11 cellular contexts compared by ENCODE assay signal in the genomic region with DNA sequence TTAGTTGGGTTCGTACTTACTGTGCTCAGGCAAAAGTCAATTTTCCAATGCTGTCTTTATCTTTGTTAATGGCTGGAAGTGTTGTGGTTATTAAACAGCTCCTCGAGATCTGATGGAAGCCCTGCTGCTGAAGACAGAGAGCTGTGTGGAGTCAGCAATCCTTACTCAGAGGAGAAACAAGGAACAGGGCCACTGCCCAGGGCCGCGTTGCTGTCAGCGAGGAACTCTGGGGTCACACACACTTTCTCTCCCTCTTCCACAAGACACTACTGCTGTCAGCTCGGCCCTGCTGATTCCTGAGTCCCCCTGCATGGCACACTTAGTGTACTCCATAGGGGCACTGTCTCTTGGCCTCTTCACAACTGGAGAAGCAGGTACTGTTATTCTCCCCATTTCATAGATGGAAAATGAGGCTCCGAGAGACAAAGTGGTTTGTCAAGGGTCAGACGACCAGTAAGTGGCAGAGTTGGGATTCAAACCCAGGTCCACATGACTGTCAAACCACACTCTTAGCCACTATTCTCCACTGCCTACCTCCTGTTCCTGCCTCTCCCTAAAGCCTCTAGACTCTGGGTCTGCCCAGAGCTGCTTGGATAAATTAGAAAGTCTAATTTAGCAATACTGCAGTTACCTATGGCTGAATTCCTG. TPM values are rescaled to one million over a fixed set of nuclear protein-coding genes. Genes with fewer than 3 reads are reported as not detected.
DNase-seq lines count a peak whose midpoint lies in the region; ATAC-seq and TF ChIP-seq lines count a peak whose summit lies in the region.
"Had no signal": no experiment of that assay in that cellular context is flagged by ENCODE, and none has a peak within 500 bp of the region (broad histone marks: within the 10 kb centered on the region; RNA-seq: fewer than 3 reads in every experiment).

No MANE protein-coding gene starts in this region.

- no peaks in the 10 kb centered on the region for H3K36me3 Mint-ChIP-seq in stimulated activated naive CD8-positive, alpha-beta T cell treated with anti-CD3 and anti-CD28 coated beads, Interleukin-15, Interleukin-2, amounts not matched to agents 100 ng/mL and 50 ng/mL, for 24 hours (ENCODE audit: low read depth)

- H3K9me2 ChIP-seq in OCI-LY7 (ENCODE audit: insufficient read depth, low read length) (no peaks in the 10 kb centered on the region), hepatocyte (replicated peaks; ENCODE audit: insufficient read depth) (no peaks in the 10 kb centered on the region)

- TF ChIP-seq CTCF in OCI-LY7 (conservative IDR thresholded peaks at IDR 0.05; ENCODE audit: low read length) = no peak
- TF ChIP-seq CTCF in hepatocyte (IDR thresholded peaks at IDR 0.05; ENCODE audit: poor library complexity) = no peak
- no peak for TF ChIP-seq CTCF in smooth muscle cell (IDR thresholded peaks at IDR 0.05; ENCODE audit: borderline replicate concordance, insufficient read depth, poor library complexity, severe bottlenecking)

- H3F3A ChIP-seq in smooth muscle cell (ENCODE audit: low read depth) = peaks cover 3% of the 10 kb centered on the region

- H2AFZ ChIP-seq in OCI-LY7 (ENCODE audit: low read length) (no peak overlapping the region), hepatocyte (no peak overlapping the region), smooth muscle cell (ENCODE audit: low read depth) (no peak overlapping the region)

- peaks cover 62% of the 10 kb centered on the region for H3K4me1 Mint-ChIP-seq in stimulated activated naive CD8-positive, alpha-beta T cell treated with anti-CD3 and anti-CD28 coated beads, Interleukin-15, Interleukin-2, amounts not matched to agents 100 ng/mL and 50 ng/mL, for 24 hours (ENCODE audit: low read depth)

- H3K79me2 ChIP-seq in OCI-LY7 (ENCODE audit: insufficient read depth, low read depth, low read length) = no peaks in the 10 kb centered on the region; the same call in 1 of the 2 replicates
- no peaks in the 10 kb centered on the region for H3K79me2 ChIP-seq in hepatocyte
- H3K79me2 ChIP-seq in smooth muscle cell (ENCODE audit: low read depth) = no peaks in the 10 kb centered on the region

- H3K4me2 ChIP-seq in OCI-LY7 (ENCODE audit: low read length) (peak overlapping the region; percentile 87), hepatocyte (no peak overlapping the region), smooth muscle cell (no peak overlapping the region)

- H3K4me3 ChIP-seq in OCI-LY7 (ENCODE audit: low read depth, low read length, poor library complexity, severe bottlenecking) (peak overlapping the region; percentile 63), hepatocyte (no peak overlapping the region), smooth muscle cell (no peak overlapping the region)

- H3K36me3 ChIP-seq in OCI-LY7 (ENCODE audit: insufficient read depth, low read length) = no peaks in the 10 kb centered on the region
- H3K36me3 ChIP-seq in hepatocyte (replicated peaks; ENCODE audit: insufficient read depth, low read depth) = no peaks in the 10 kb centered on the region
- H3K36me3 ChIP-seq in smooth muscle cell (ENCODE audit: low read depth) = no peaks in the 10 kb centered on the region

- POLR2A ChIA-PET in OCI-LY7 (lab: Charles Lee) = interaction anchor here (0.6 to 6.8 kb wide), 14 partner anchors 10 to 479 kb away, joined by 3 to 121 read pairs (median 6); a partner anchor contains a TSS

- no peak overlapping the region for H3K9ac ChIP-seq in smooth muscle cell (ENCODE audit: low read depth)

- H3K27me3 ChIP-seq in hepatocyte = no peaks in the 10 kb centered on the region
- no peaks in the 10 kb centered on the region for H3K27me3 ChIP-seq in smooth muscle cell (ENCODE audit: low read depth)

- intact Hi-C loops in OCI-LY7 (cut with micrococcal nuclease; ENCODE audit: unreplicated experiment) = loop anchor here (1.0 to 2.0 kb wide), 2 partner anchors 22 to 30 kb away; no protein-coding TSS in a partner anchor

- peak overlapping the region; percentile 30 for H3K4me3 Mint-ChIP-seq in stimulated activated naive CD8-positive, alpha-beta T cell treated with anti-CD3 and anti-CD28 coated beads, Interleukin-15, Interleukin-2, amounts not matched to agents 100 ng/mL and 50 ng/mL, for 24 hours
- H3K4me3 Mint-ChIP-seq: mesothelial cell of epicardium had no signal

- no peaks in the 10 kb centered on the region for H3K27me3 Mint-ChIP-seq in stimulated activated naive CD8-positive, alpha-beta T cell treated with anti-CD3 and anti-CD28 coated beads, Interleukin-15, Interleukin-2, amounts not matched to agents 100 ng/mL and 50 ng/mL, for 24 hours

- 72% methylated on average over 8 of the region's 8 CpGs for WGBS in hepatocyte (ENCODE audit: low lambda C conversion rate, missing lambda C conversion rate)
- WGBS in smooth muscle cell (ENCODE audit: low lambda C conversion rate) = 64% methylated on average over 8 of the region's 8 CpGs

- CTCF ChIA-PET in OCI-LY7 (lab: Charles Lee; ENCODE audit: unreplicated experiment) = interaction anchor here (0.6 to 5.6 kb wide), 5 partner anchors 13 to 76 kb away, joined by 3 to 39 read pairs (median 3); no protein-coding TSS in a partner anchor

- ATAC-seq in stimulated activated naive CD8-positive, alpha-beta T cell treated with anti-CD3 and anti-CD28 coated beads, Interleukin-15, Interleukin-2, amounts not matched to agents 100 U/mL and 50 U/mL, for 24 hours = no peak
- no peak for ATAC-seq in HG03159 (IDR thresholded peaks at IDR 0.05; ENCODE audit: unreplicated experiment)

- H3K9me3 ChIP-seq in OCI-LY7 (ENCODE audit: low read length) (no peaks in the 10 kb centered on the region), hepatocyte (ENCODE audit: low read depth) (no peaks in the 10 kb centered on the region), smooth muscle cell (replicated peaks; ENCODE audit: low read depth) (no peaks in the 10 kb centered on the region)

- H3K9me3 Mint-ChIP-seq in stimulated activated naive CD8-positive, alpha-beta T cell treated with anti-CD3 and anti-CD28 coated beads, Interleukin-15, Interleukin-2, amounts not matched to agents 100 ng/mL and 50 ng/mL, for 24 hours = no peaks in the 10 kb centered on the region
- H3K9me3 Mint-ChIP-seq: mesothelial cell of epicardium had no signal

- H4K20me1 ChIP-seq in OCI-LY7 (ENCODE audit: insufficient read depth, low read length) (no peaks in the 10 kb centered on the region), hepatocyte (ENCODE audit: insufficient read depth, poor library complexity, severe bottlenecking) (no peaks in the 10 kb centered on the region), smooth muscle cell (ENCODE audit: low read depth) (no peaks in the 10 kb centered on the region)

- TSS peak; percentile 96 for BruUV-seq in OCI-LY7 (replicated peaks; lab: Mats Ljungman, UMichigan)

- DNase-seq in stimulated activated naive CD8-positive, alpha-beta T cell treated with anti-CD3 and anti-CD28 coated beads, Interleukin-15, Interleukin-2, amounts not matched to agents 100 U/mL and 50 U/mL, for 24 hours = no peak
- DNase-seq in OCI-LY7 (ENCODE audit: low spot score) (peak; percentile 44), hepatocyte (ENCODE audit: low spot score) (no peak), nucleus accumbens (lab: John Stamatoyannopoulos, UW) (no peak), smooth muscle cell (lab: John Stamatoyannopoulos, UW; ENCODE audit: unreplicated experiment) (no peak), germinal center (ENCODE audit: low spot score) (no peak)
- DNase-seq: NCI-H1930 had no signal

- peak overlapping the region; percentile 97 for H3K27ac ChIP-seq in OCI-LY7 (ENCODE audit: low read depth, low read length, poor library complexity, severe bottlenecking)
- peak overlapping the region; percentile 84 for H3K27ac ChIP-seq in hepatocyte
- no peak overlapping the region for H3K27ac ChIP-seq in smooth muscle cell (ENCODE audit: low read depth)
- H3K27ac ChIP-seq: C4-2B had no signal

- H3K4me1 ChIP-seq in OCI-LY7 (ENCODE audit: insufficient read depth, low read length, poor library complexity, severe bottlenecking) = peaks cover 96% of the 10 kb centered on the region
- peaks cover 79% of the 10 kb centered on the region for H3K4me1 ChIP-seq in hepatocyte (ENCODE audit: insufficient read depth)
- H3K4me1 ChIP-seq in smooth muscle cell (ENCODE audit: low read depth) = no peaks in the 10 kb centered on the region

- peak overlapping the region; percentile 86 for H3K27ac Mint-ChIP-seq in stimulated activated naive CD8-positive, alpha-beta T cell treated with anti-CD3 and anti-CD28 coated beads, Interleukin-15, Interleukin-2, amounts not matched to agents 100 ng/mL and 50 ng/mL, for 24 hours

RNA-seq across cellular contexts. Expression of a gene that starts 29.3 kb away (rescaled TPM):
- 59.0 and 70.6 TPM in 2 replicates for total RNA-seq in OCI-LY7 (2014; rRNA removed; shearing (Covaris generic))
- 116 and 131 TPM in 2 replicates for total RNA-seq in OCI-LY7 (2022)
- total RNA-seq in hepatocyte = 246 and 315 TPM in 2 replicates
- polyA plus RNA-seq in hepatocyte = 791 and 862 TPM in 2 replicates
- 67.0 and 73.5 TPM in 2 replicates for total RNA-seq in smooth muscle cell
- polyA plus RNA-seq in smooth muscle cell = 124 and 141 TPM in 2 replicates
